10 cellular contexts compared by ENCODE assay signal in genomic region chr3:115986555-115987207, GRCh38.
A peak's percentile ranks its signal among the peaks of the same experiment; 100 is the strongest.
DNase-seq lines count a peak whose midpoint lies in the region; ATAC-seq, FAIRE-seq and TF ChIP-seq lines count a peak whose summit lies in the region.
"Had no signal": no experiment of that assay in that cellular context is flagged by ENCODE, and none has a peak within 500 bp of the region (broad histone marks: within the 10 kb centered on the region; RNA-seq: fewer than 3 reads in every experiment).

No MANE protein-coding gene starts in this region.

- no peak overlapping the region for H3K27ac Mint-ChIP-seq in T-cell
- H3K27ac Mint-ChIP-seq: activated naive CD8-positive, alpha-beta T cell had no signal

- peaks cover 0 to 3% of the 10 kb centered on the region in 2 donors for H3K27me3 Mint-ChIP-seq in T-cell
- H3K27me3 Mint-ChIP-seq: activated naive CD8-positive, alpha-beta T cell had no signal

- H3K27me3 ChIP-seq in bronchial epithelial cell (ENCODE audit: control insufficient read depth, insufficient read depth, low read length): no peaks in the 10 kb centered on the region

- H3K4me1 Mint-ChIP-seq in T-cell: no peaks in the 10 kb centered on the region

- POLR2A ChIA-PET in T-cell (lab: Charles Lee): no interaction called here

- H3K36me3 ChIP-seq in bronchial epithelial cell (ENCODE audit: control insufficient read depth, insufficient read depth, low read length): no peaks in the 10 kb centered on the region

- H3K4me3 Mint-ChIP-seq in T-cell: no peak overlapping the region
- H3K4me3 Mint-ChIP-seq: activated naive CD8-positive, alpha-beta T cell had no signal

- no peak for ATAC-seq in T-cell (replicated peaks in 1 of 4)

- H3K4me3 ChIP-seq in LNCaP clone FGC (ENCODE audit: low read depth, low read length) (no peak overlapping the region), bronchial epithelial cell (ENCODE audit: low read depth, low read length) (no peak overlapping the region), retinal pigment epithelial cell (ENCODE audit: low read length) (no peak overlapping the region)
- H3K4me3 ChIP-seq: lung had no signal

- no peaks in the 10 kb centered on the region for H3K9me3 Mint-ChIP-seq in T-cell

- peak; percentile 4 for DNase-seq in SIG-M5 treated with dmso at 0.1 percent for 504 hours (lab: John Stamatoyannopoulos, UW; ENCODE audit: unreplicated experiment)
- no peak for DNase-seq in SIG-M5 (lab: John Stamatoyannopoulos, UW)
- DNase-seq in LNCaP clone FGC (ENCODE audit: low read depth): no peak
- DNase-seq in bronchial epithelial cell (ENCODE audit: low read depth): peak; percentile 70
- no peak for DNase-seq in retinal pigment epithelial cell (ENCODE audit: low read depth)
- DNase-seq in hepatic stellate cell (ENCODE audit: low spot score): no peak
- DNase-seq in T-cell: no peak
- DNase-seq in ecto neural progenitor cell (ENCODE audit: low spot score): no peak

- CTCF ChIA-PET in T-cell (lab: Charles Lee): no interaction called here

- no peaks in the 10 kb centered on the region for H3K36me3 Mint-ChIP-seq in T-cell
- H3K36me3 Mint-ChIP-seq: activated naive CD8-positive, alpha-beta T cell had no signal

- FAIRE-seq in bronchial epithelial cell (lab: Jason Lieb, UNC): no peak

- TF ChIP-seq CTCF in LNCaP clone FGC (IDR thresholded peaks at IDR 0.05; ENCODE audit: control insufficient read depth, extremely low read depth, insufficient read depth) (0 out of 2 replicates have a peak, but pooled peaks have one; percentile 12), bronchial epithelial cell (IDR thresholded peaks at IDR 0.05; ENCODE audit: insufficient read depth, low read length, severe bottlenecking) (peak; percentile 47), retinal pigment epithelial cell (conservative IDR thresholded peaks at IDR 0.05; ENCODE audit: low read depth, low read length) (peak; percentile 55)

Comparison
In these comparisons a context has a peak if more than half of its experiments do, and no peak if none do; other contexts are left out.
1. DNase-seq: peak in SIG-M5 treated with dmso at 0.1 percent for 504 hours (single experiment) and bronchial epithelial cell (single experiment); none in SIG-M5 (single experiment), LNCaP clone FGC (single experiment), retinal pigment epithelial cell (single experiment), hepatic stellate cell (single experiment), T-cell (0 of 34) and ecto neural progenitor cell (single experiment).
2. Peak in every context shown above with its lines, with median percentiles within 50 percentile points of each other: CTCF ChIP-seq.